8 cellular contexts compared by ENCODE assay signal in the genomic region with DNA sequence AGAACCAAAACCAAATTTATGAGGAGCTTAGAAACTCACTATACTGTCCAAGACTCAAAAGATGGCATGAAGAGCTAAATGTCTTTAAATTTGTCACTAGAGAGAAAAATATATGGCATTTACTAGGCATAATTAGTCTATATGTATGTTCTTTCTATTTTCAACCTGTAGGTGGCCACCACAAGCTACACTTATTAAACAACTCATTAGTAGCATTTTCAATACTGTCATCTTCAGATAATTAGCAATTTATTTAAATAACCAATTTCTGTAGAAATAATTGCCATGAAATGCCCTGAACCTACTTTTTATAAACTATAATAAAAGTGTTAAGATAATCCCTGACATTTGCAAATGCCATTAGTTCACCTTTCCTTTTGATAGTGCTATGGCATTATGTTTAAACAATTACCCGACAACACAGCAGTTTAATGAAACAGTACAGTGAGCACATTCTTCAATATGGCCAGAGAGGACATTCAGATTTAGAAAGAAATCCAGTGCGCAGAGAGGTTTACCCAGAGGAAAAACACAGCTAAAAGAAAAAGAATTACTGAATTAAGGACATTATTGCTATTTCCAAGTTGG.
A peak's percentile ranks its signal among the peaks of the same experiment; 100 is the strongest.
DNase-seq lines count a peak whose midpoint lies in the region; ATAC-seq and TF ChIP-seq lines count a peak whose summit lies in the region.
"Had no signal": no experiment of that assay in that cellular context is flagged by ENCODE, and none has a peak within 500 bp of the region (broad histone marks: within the 10 kb centered on the region; RNA-seq: fewer than 3 reads in every experiment).

No MANE protein-coding gene starts in this region.

- peak; percentile 72 for ATAC-seq in HG02623 (IDR thresholded peaks at IDR 0.05; ENCODE audit: unreplicated experiment)
- no peak for ATAC-seq in HG03025 (IDR thresholded peaks at IDR 0.05; ENCODE audit: low FRiP score, unreplicated experiment)

- DNase-seq in RPMI8226 (peak; percentile 3), kidney epithelial cell (ENCODE audit: low read depth) (no peak), NCI-H1092 treated with DMSO at 0.1 percent for 48 hours (lab: John Stamatoyannopoulos, UW) (no peak)
- no peak for DNase-seq in stimulated activated CD4-positive, alpha-beta T cell treated with anti-CD3 and anti-CD28 coated beads, Interleukin-2, amount 100 ng/mL, for 24 hours

- 0 out of 2 replicates have a peak, but pooled peaks have one; percentile 13 for TF ChIP-seq CTCF in GM12875 (IDR thresholded peaks at IDR 0.05; ENCODE audit: borderline replicate concordance, insufficient read depth, low read depth, low read length)
- TF ChIP-seq CTCF in kidney epithelial cell (IDR thresholded peaks at IDR 0.05; ENCODE audit: insufficient read depth, low read length, poor library complexity, severe bottlenecking) = peak; percentile 38

- no peaks in the 10 kb centered on the region for H3K27me3 ChIP-seq in kidney epithelial cell (ENCODE audit: control insufficient read depth, insufficient read depth, low read length)
- H3K27me3 ChIP-seq: neutrophil had no signal

- no peaks in the 10 kb centered on the region for H3K36me3 ChIP-seq in kidney epithelial cell (ENCODE audit: control insufficient read depth, insufficient read depth, low read length)
- H3K36me3 ChIP-seq: neutrophil had no signal

- no peak overlapping the region for H3K4me3 ChIP-seq in GM12875 (ENCODE audit: low read depth, low read length)
- H3K4me3 ChIP-seq in kidney epithelial cell (ENCODE audit: low read depth, low read length) = no peak overlapping the region
